16 cellular contexts compared by ENCODE assay signal in the genomic region with DNA sequence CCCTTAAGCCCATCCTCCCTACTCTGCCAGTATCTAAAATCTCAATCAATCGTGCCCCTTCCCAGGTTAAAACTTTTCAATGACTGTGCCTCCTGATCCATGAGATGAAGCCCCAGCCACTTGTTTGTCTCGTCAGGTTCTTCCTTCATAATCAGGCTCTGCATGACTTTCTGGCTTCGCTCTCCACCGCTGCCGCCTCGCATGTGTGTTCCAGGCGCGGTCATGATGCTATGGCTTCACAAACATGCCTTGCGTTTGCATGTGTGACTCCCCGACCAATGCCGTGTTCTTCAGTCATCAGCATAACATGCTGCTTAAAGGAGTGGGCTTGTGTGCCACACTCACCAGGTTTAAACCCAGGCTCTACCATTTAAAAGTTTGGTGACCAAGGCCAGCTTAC. TPM values are rescaled to one million over a fixed set of nuclear protein-coding genes. Genes with fewer than 3 reads are reported as not detected.
DNase-seq lines count a peak whose midpoint lies in the region; ATAC-seq and TF ChIP-seq lines count a peak whose summit lies in the region.
"Had no signal": no experiment of that assay in that cellular context is flagged by ENCODE, and none has a peak within 500 bp of the region (broad histone marks: within the 10 kb centered on the region; RNA-seq: fewer than 3 reads in every experiment).

No MANE protein-coding gene starts in this region.

- H3K9ac ChIP-seq in BLaER1 = no peak overlapping the region; the same call in 1 of the 2 replicates

- TF ChIP-seq EP300 in suprapubic skin (IDR thresholded peaks at IDR 0.05) = no peak

- TF ChIP-seq CTCF in Peyer's patch (IDR thresholded peaks at IDR 0.05) (no peak), suprapubic skin (IDR thresholded peaks at IDR 0.05) (no peak)

- H3K4me1 ChIP-seq in BLaER1 = peaks cover 6% of the 10 kb centered on the region; the same call in 1 of the 2 replicates
- peaks cover 0 to 12% (median 8%) of the 10 kb centered on the region in 4 donors for H3K4me1 ChIP-seq in Peyer's patch
- H3K4me1 ChIP-seq in suprapubic skin = peaks cover 15% of the 10 kb centered on the region
- H3K4me1 ChIP-seq: BE2C had no signal

- no peak overlapping the region for H3K4me3 Mint-ChIP-seq in activated CD4-positive, alpha-beta T cell treated with anti-CD3 and anti-CD28 coated beads for 36 hours

- H3K9me3 ChIP-seq in BLaER1 = no peaks in the 10 kb centered on the region
- no peaks in the 10 kb centered on the region for H3K9me3 ChIP-seq in Peyer's patch
- no peaks in the 10 kb centered on the region for H3K9me3 ChIP-seq in suprapubic skin
- H3K9me3 ChIP-seq: A549, BE2C had no signal

- H3K27me3 ChIP-seq in BLaER1 (no peaks in the 10 kb centered on the region), Peyer's patch (no peaks in the 10 kb centered on the region), suprapubic skin (no peaks in the 10 kb centered on the region)
- H3K27me3 ChIP-seq: BE2C had no signal

- 86% methylated on average over 11 of the region's 11 CpGs for WGBS in suprapubic skin

- no peak overlapping the region for H3K4me3 ChIP-seq in BLaER1
- no peak overlapping the region for H3K4me3 ChIP-seq in Peyer's patch
- no peak overlapping the region for H3K4me3 ChIP-seq in suprapubic skin
- H3K4me3 ChIP-seq: A549, GM12878 had no signal

- no peak overlapping the region for H3K27ac Mint-ChIP-seq in activated CD4-positive, alpha-beta T cell treated with anti-CD3 and anti-CD28 coated beads for 36 hours
- H3K27ac Mint-ChIP-seq: CD4-positive, CD25-positive, alpha-beta regulatory T cell had no signal

- peaks cover 51% of the 10 kb centered on the region for H3K36me3 Mint-ChIP-seq in activated CD4-positive, alpha-beta T cell treated with anti-CD3 and anti-CD28 coated beads for 36 hours (ENCODE audit: low read depth)

- H3K4me1 Mint-ChIP-seq in activated CD4-positive, alpha-beta T cell treated with anti-CD3 and anti-CD28 coated beads for 36 hours = peaks cover 21% of the 10 kb centered on the region

- no peaks in the 10 kb centered on the region for H3K27me3 Mint-ChIP-seq in activated CD4-positive, alpha-beta T cell treated with anti-CD3 and anti-CD28 coated beads for 36 hours
- H3K27me3 Mint-ChIP-seq: CD4-positive, CD25-positive, alpha-beta regulatory T cell had no signal

- TF ChIP-seq POLR2A in Peyer's patch (IDR thresholded peaks at IDR 0.05) (no peak), suprapubic skin (IDR thresholded peaks at IDR 0.05) (no peak)

- CTCF ChIA-PET in activated CD4-positive, alpha-beta T cell treated with anti-CD3 and anti-CD28 coated beads for 36 hours (lab: Charles Lee) = interaction anchor here (0.6 to 3.4 kb wide), 12 partner anchors 10 to 200 kb away, joined by 3 to 15 read pairs (median 3); partner anchors contain the start of gene CLSTN3

- no peak for ATAC-seq in left lobe of liver
- no peak for ATAC-seq in activated CD4-positive, alpha-beta T cell treated with anti-CD3 and anti-CD28 coated beads for 36 hours

- H4K20me1 ChIP-seq in BLaER1 = no peaks in the 10 kb centered on the region

- H3K4me2 ChIP-seq in BLaER1 = no peak overlapping the region
- H3K4me2 ChIP-seq: A549 had no signal

- peak in 2 of 3 donors; percentile 39 to 42 for DNase-seq in Peyer's patch
- DNase-seq in left lobe of liver (ENCODE audit: low spot score) = peak; percentile 42
- DNase-seq in suprapubic skin (ENCODE audit: low spot score in 2 of 2) = peak; percentile 49 to 50
- no peak for DNase-seq in AG08395 (ENCODE audit: low spot score)
- no peak for DNase-seq in activated CD4-positive, alpha-beta T cell treated with anti-CD3 and anti-CD28 coated beads for 36 hours
- no peak for DNase-seq in HK-2 (ENCODE audit: unreplicated experiment)
- DNase-seq: BE2C, DMS79, NCI-H1694, NCI-H524 treated with DMSO at 0.1 percent for 48 hours, Right ventricle myocardium superior had no signal

- no peaks in the 10 kb centered on the region for H3K9me3 Mint-ChIP-seq in activated CD4-positive, alpha-beta T cell treated with anti-CD3 and anti-CD28 coated beads for 36 hours (ENCODE audit: low read depth)
- H3K9me3 Mint-ChIP-seq: CD4-positive, CD25-positive, alpha-beta regulatory T cell had no signal

- intact Hi-C loops in activated CD4-positive, alpha-beta T cell treated with anti-CD3 and anti-CD28 coated beads for 36 hours (cut with DNase I, micrococcal nuclease) = no loop called here

- H3K27ac ChIP-seq in BLaER1 = peak overlapping the region; percentile 8; the same call in 1 of the 2 replicates
- no peak overlapping the region for H3K27ac ChIP-seq in Peyer's patch
- H3K27ac ChIP-seq in suprapubic skin = no peak overlapping the region

- H3K36me3 ChIP-seq in BLaER1 (no peaks in the 10 kb centered on the region), Peyer's patch (peaks cover 0 to 12% (median 0%) of the 10 kb centered on the region in 3 donors), suprapubic skin (peaks cover 24% of the 10 kb centered on the region)
- H3K36me3 ChIP-seq: BE2C had no signal

- POLR2A ChIA-PET in activated CD4-positive, alpha-beta T cell treated with anti-CD3 and anti-CD28 coated beads for 36 hours (lab: Charles Lee) = no interaction called here

RNA-seq across cellular contexts. Expression of gene C1RL, which starts 5.0 kb away (rescaled TPM):
- total RNA-seq in Peyer's patch = 10 to 100 TPM; 44.6 to 87.7 (median 51.5) TPM
- total RNA-seq in left lobe of liver = 243 TPM
- total RNA-seq in suprapubic skin = 10 to 100 TPM; 28.5 to 50.8 (median 34.7) TPM
- 10 to 100 TPM; 17.3 to 18.9 TPM for total RNA-seq in activated CD4-positive, alpha-beta T cell treated with anti-CD3 and anti-CD28 coated beads for 36 hours

RNA-seq across cellular contexts. Expression of gene RBP5, which starts 14.7 kb away (rescaled TPM):
- total RNA-seq in Peyer's patch = 10 to 100 TPM in 1 of 4 donors, 1 to 10 TPM in 2, not detected in 1; 3.7 to 64.4 (median 4.3) TPM
- 154 TPM for total RNA-seq in left lobe of liver
- total RNA-seq in suprapubic skin = 1 to 10 TPM in 1 of 4 donors, under 1 TPM in 1, not detected in 2; 0.98 to 2.1 TPM
- total RNA-seq in activated CD4-positive, alpha-beta T cell treated with anti-CD3 and anti-CD28 coated beads for 36 hours = not detected
- total RNA-seq: CD4-positive, CD25-positive, alpha-beta regulatory T cell; MCF 10A had no signal

RNA-seq across cellular contexts. Expression of gene CLSTN3, which starts 16.2 kb away (rescaled TPM):
- 100 to 1,000 TPM in 1 of 4 donors, 10 to 100 TPM in 3; 35.0 to 120 (median 57.3) TPM for total RNA-seq in Peyer's patch
- total RNA-seq in left lobe of liver = 48.4 TPM
- total RNA-seq in suprapubic skin = 10 to 100 TPM; 29.9 to 69.8 (median 39.1) TPM
- 10 to 100 TPM; 28.2 to 37.9 TPM for total RNA-seq in activated CD4-positive, alpha-beta T cell treated with anti-CD3 and anti-CD28 coated beads for 36 hours

RNA-seq across cellular contexts. Expression of gene C1R, which starts 21.8 kb away (rescaled TPM):
- total RNA-seq in Peyer's patch (100 to 1,000 TPM in 3 of 4 donors, 10 to 100 TPM in 1; 27.5 to 151 (median 125) TPM), left lobe of liver (1,748 TPM), suprapubic skin (100 to 1,000 TPM in 2 of 4 donors, 10 to 100 TPM in 2; 70.2 to 166 (median 95.4) TPM)
- total RNA-seq in activated CD4-positive, alpha-beta T cell treated with anti-CD3 and anti-CD28 coated beads for 36 hours = 1 to 10 TPM; 1.4 to 2.2 TPM

RNA-seq across cellular contexts. Expression of gene C1S, which starts 53.5 kb away (rescaled TPM):
- total RNA-seq in Peyer's patch (100 to 1,000 TPM in 2 of 4 donors, 10 to 100 TPM in 2; 55.9 to 187 (median 108) TPM), left lobe of liver (1,760 TPM), suprapubic skin (10 to 100 TPM; 62.6 to 99.6 (median 65.6) TPM)
- total RNA-seq in activated CD4-positive, alpha-beta T cell treated with anti-CD3 and anti-CD28 coated beads for 36 hours = 1 to 10 TPM; 2.4 to 2.8 TPM

Comparison
In these comparisons a context has a peak if more than half of its experiments do, and no peak if none do; other contexts are left out.
1. DNase-seq: peak in Peyer's patch (2 of 3), left lobe of liver (single experiment) and suprapubic skin (2 of 2); none in AG08395 (single experiment), activated CD4-positive, alpha-beta T cell treated with anti-CD3 and anti-CD28 coated beads for 36 hours (single experiment) and HK-2 (single experiment).